27 cellular contexts compared by ENCODE assay signal in genomic region chr20:61677928-61678327, GRCh38.
"Had no signal": no experiment of that assay in that cellular context is flagged by ENCODE, and none has a peak within 500 bp of the region (broad histone marks: within the 10 kb centered on the region; RNA-seq: fewer than 3 reads in every experiment).

No MANE protein-coding gene starts in this region.

- H3K9me3 ChIP-seq: stomach, suprapubic skin, testis, thoracic aorta, thyroid gland, tibial artery, tibial nerve, transverse colon, upper lobe of left lung, upper lobe of right lung, uterus, vagina had no signal

- DNase-seq: stimulated activated CD4-positive, alpha-beta T cell treated with anti-CD3 and anti-CD28 coated beads, Interleukin-2, amount 100 ng/mL, for 48 hours; stimulated activated CD4-positive, alpha-beta T cell treated with anti-CD3 and anti-CD28 coated beads, Interleukin-4, amount 100 ng/mL, for 1 hour; stimulated activated CD4-positive, alpha-beta T cell treated with anti-CD3 and anti-CD28 coated beads, Interleukin-4, amount 100 ng/mL, for 24 hours; stimulated activated CD4-positive, alpha-beta T cell treated with anti-CD3 and anti-CD28 coated beads, Interleukin-4, amount 100 ng/mL, for 4 hours; stimulated activated CD8-positive, alpha-beta memory T cell treated with anti-CD3 and anti-CD28 coated beads, Interleukin-4, amount 100 ng/mL, for 48 hours; stimulated activated naive B cell treated with anti-CD40 and anti-IgM and Interleukin-4, amounts not matched to agents 10 μg/mL and 1 μg/mL and 100 μg/mL, for 72 hours; stimulated activated naive CD4-positive, alpha-beta T cell; stimulated activated naive CD4-positive, alpha-beta T cell treated with Interleukin-2 at 50 U/mL for 16 hours; stimulated activated naive CD8-positive, alpha-beta T cell treated with anti-CD3 and anti-CD28 coated beads, Interleukin-15, amount 100 ng/mL, for 72 hours; stimulated activated naive CD8-positive, alpha-beta T cell treated with anti-CD3 and anti-CD28 coated beads, Interleukin-15, Interleukin-2, amounts not matched to agents 100 U/mL and 50 U/mL, for 24 hours; stomach; substantia nigra; testis; thyroid gland; tibial artery; transverse colon; trophoblast cell; upper lobe of left lung; upper lobe of right lung; uterus had no signal

- H3K4me1 ChIP-seq: stomach, testis, thyroid gland, tibial nerve, transverse colon, upper lobe of left lung, upper lobe of right lung, uterus had no signal

- ATAC-seq: stimulated activated effector memory CD8-positive, alpha-beta T cell treated with anti-CD3 and anti-CD28 coated beads, Interleukin-12 subunit alpha, Interleukin-12 subunit beta, amount 100 ng/mL, for 72 hours; stimulated activated memory B cell treated with anti-CD40 and anti-IgM and Interleukin-4, amounts not matched to agents 10 μg/mL and 1 μg/mL and 100 μg/mL, for 72 hours; stimulated activated naive B cell treated with anti-CD40 and anti-IgM and Interleukin-4, amounts not matched to agents 10 μg/mL and 1 μg/mL and 100 μg/mL, for 72 hours; stimulated activated naive CD8-positive, alpha-beta T cell treated with anti-CD3 and anti-CD28 coated beads, Interleukin-15, amount 100 ng/mL, for 72 hours; stimulated activated naive CD8-positive, alpha-beta T cell treated with anti-CD3 and anti-CD28 coated beads, Interleukin-15, Interleukin-2, amounts not matched to agents 100 U/mL and 50 U/mL, for 24 hours; upper lobe of right lung had no signal

- H3K27ac ChIP-seq: stomach, suprapubic skin, testis, thoracic aorta, thyroid gland, tibial artery, tibial nerve, transverse colon, upper lobe of left lung, upper lobe of right lung, uterus, vagina had no signal

- H3K27me3 ChIP-seq: testis, thyroid gland, tibial nerve, transverse colon, upper lobe of left lung, upper lobe of right lung, uterus, vagina had no signal

- FAIRE-seq: urothelium cell line had no signal

- H3K36me3 ChIP-seq: stomach, suprapubic skin, thoracic aorta, thyroid gland, tibial artery, tibial nerve, transverse colon, upper lobe of left lung, upper lobe of right lung, uterus, vagina had no signal

- H3K4me3 ChIP-seq: stomach, suprapubic skin, testis, thoracic aorta, thyroid gland, tibial artery, tibial nerve, transverse colon, upper lobe of left lung, upper lobe of right lung, uterus, vagina had no signal
